8 cellular contexts compared by ENCODE assay signal in the genomic region with DNA sequence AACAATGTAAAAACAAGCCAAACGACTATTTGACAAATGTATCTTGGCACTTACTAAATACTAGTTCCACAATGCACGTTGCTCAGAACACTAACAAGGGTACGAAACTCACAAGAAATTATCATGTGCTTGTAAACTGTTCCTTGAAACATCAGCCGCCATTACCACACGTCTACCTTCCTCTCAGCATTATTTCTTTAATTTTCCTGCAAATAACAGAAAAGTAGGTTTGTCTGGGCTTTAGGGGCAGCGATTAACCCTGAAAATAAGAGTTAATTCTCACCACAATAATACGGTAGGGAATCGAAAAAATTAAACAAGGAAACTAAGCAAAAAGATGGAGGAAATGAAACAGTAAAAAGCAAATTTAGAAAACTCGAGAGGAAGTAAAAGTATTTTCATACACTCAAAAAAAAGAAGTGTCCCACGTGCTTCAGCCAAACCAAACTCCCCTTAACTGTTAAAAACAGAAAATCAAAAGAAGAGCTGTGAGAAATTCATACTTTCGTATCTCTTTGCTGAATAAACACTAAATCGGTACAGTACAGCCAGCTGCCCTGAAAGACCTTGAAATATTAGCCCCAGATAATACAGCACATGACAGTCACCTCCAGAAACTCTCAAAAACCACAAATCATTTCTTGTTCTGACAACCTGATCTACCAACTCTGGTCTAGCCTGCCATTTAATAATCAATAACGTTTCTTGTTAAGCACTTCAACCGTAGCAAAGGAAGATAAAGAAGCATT. TPM values are rescaled to one million over a fixed set of nuclear protein-coding genes. Genes with fewer than 3 reads are reported as not detected.
DNase-seq lines count a peak whose midpoint lies in the region; ATAC-seq and TF ChIP-seq lines count a peak whose summit lies in the region.

No MANE protein-coding gene starts in this region.

- peak overlapping the region; percentile 97 for H3K4me3 Mint-ChIP-seq in neural crest cell

- intact Hi-C loops in dorsolateral prefrontal cortex (cut with DNase I): loop anchor here (2.0 to 10.0 kb wide), 2 partner anchors 25 to 101 kb away; a partner anchor contains a TSS

- H3K9me3 Mint-ChIP-seq in neural crest cell: no peaks in the 10 kb centered on the region

- no peaks in the 10 kb centered on the region for H3K27me3 Mint-ChIP-seq in neural crest cell (ENCODE audit: low read depth)

- H3K9me3 ChIP-seq in HAP-1: no peaks in the 10 kb centered on the region

- peaks cover 28% of the 10 kb centered on the region for H3K4me1 Mint-ChIP-seq in neural crest cell

- in situ Hi-C loops in HAP-1 (cut with MboI; ENCODE audit: low sequenced_read_pairs): no loop called here

- H3K27ac ChIP-seq in dorsolateral prefrontal cortex: peak overlapping the region in 58 of 59 donors; percentile 51 to 98 (median 94)

- no peak for DNase-seq in HAP-1 (ENCODE audit: low spot score in 2 of 2)
- DNase-seq in NAMALWA (ENCODE audit: low spot score): peak; percentile 63
- no peak for DNase-seq in dorsolateral prefrontal cortex
- no peak for DNase-seq in neural crest cell (ENCODE audit: low read depth, low spot score)
- no peak for DNase-seq in NCI-H748 (lab: John Stamatoyannopoulos, UW; ENCODE audit: unreplicated experiment)
- no peak for DNase-seq in NCI-H2227 treated with DMSO at 0.1 percent for 48 hours (lab: John Stamatoyannopoulos, UW)
- no peak for DNase-seq in central memory CD4-positive, alpha-beta T cell

- peaks cover 13% of the 10 kb centered on the region for H3K36me3 ChIP-seq in HAP-1 (replicated peaks)

- peak; percentile 81 for ATAC-seq in GM18517 (IDR thresholded peaks at IDR 0.05; ENCODE audit: unreplicated experiment)

- peaks cover 3% of the 10 kb centered on the region for H3K36me3 Mint-ChIP-seq in neural crest cell (ENCODE audit: low read depth)

- no peaks in the 10 kb centered on the region for H3K27me3 ChIP-seq in HAP-1 (ENCODE audit: low read depth)
- no peaks in the 10 kb centered on the region for H3K27me3 ChIP-seq in dorsolateral prefrontal cortex

- TF ChIP-seq CTCF in dorsolateral prefrontal cortex (IDR thresholded peaks at IDR 0.05 in 54 of 56, conservative IDR thresholded peaks at IDR 0.05 in 2 of 56; ENCODE audit: low read depth in 1 of 56, partially characterized antibody in 56 of 56): no peak
- no peak for TF ChIP-seq CTCF in neural crest cell (conservative IDR thresholded peaks at IDR 0.05)

- H3K27ac Mint-ChIP-seq in neural crest cell (ENCODE audit: unreplicated experiment): peak overlapping the region; percentile 37

- H3K4me1 ChIP-seq in HAP-1: no peaks in the 10 kb centered on the region; the same call in 1 of the 2 replicates

- H3K4me3 ChIP-seq in HAP-1 (peak overlapping the region; percentile 84), dorsolateral prefrontal cortex (peak overlapping the region; percentile 49 to 94 (median 81))

RNA-seq across cellular contexts. Expression of a gene that starts 1.2 kb away (rescaled TPM):
- 10 to 100 TPM; 28.6 to 95.8 (median 54.2) TPM for total RNA-seq in dorsolateral prefrontal cortex
- 95.8 and 98.7 TPM in 2 replicates for total RNA-seq in neural crest cell
